In the genomic region with DNA sequence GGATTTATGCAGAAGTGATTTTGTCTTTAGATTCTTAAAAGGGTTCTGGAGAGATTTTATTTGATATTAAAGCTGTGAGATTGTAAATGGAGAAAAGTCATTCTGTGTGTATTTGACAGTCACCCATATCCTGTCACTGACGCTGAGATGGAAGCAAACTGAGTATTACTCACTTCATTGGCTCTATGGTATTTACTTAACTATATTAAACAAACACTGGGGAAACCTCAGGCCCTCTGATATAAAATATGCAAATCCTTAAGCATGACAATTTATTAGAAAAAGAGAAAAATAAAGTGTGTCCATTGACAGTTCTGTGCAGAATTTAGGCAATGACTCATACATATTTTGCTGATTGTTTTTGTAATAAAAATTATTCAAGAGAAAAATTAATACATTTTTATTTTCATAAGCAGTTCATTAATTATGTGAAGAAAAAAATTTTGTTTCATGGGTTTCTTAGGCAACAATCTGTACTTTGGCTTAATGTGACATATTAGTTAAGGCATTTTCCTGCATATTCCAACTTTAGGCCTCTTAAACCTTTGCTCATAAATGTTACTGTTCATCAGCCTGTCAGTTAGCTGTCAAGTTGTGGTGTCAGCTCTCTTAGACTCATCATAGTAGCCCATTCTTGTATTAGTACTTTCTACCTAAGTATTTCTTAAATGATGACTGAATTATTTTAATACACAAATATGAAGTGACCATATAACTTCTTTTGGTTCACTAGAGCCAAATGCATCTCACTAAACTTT, we compare ENCODE assay signal across 16 cellular contexts.
DNase-seq lines count a peak whose midpoint lies in the region; ATAC-seq lines count a peak whose summit lies in the region.
"Had no signal": no experiment of that assay in that cellular context is flagged by ENCODE, and none has a peak within 500 bp of the region (broad histone marks: within the 10 kb centered on the region; RNA-seq: fewer than 3 reads in every experiment).

No MANE protein-coding gene starts in this region.

- DNase-seq in ACHN (peak; percentile 8), HuH-7.5 (ENCODE audit: low spot score) (peak; percentile 9), amniotic stem cell (lab: John Stamatoyannopoulos, UW) (peak; percentile 32), iris pigment epithelial cell (ENCODE audit: low read depth) (peak; percentile 56), GM19240 (ENCODE audit: insufficient read length, low spot score) (no peak), SKM-1 (lab: John Stamatoyannopoulos, UW; ENCODE audit: unreplicated experiment) (no peak), NOMO-1 treated with DMSO at 0.1 percent for 48 hours (lab: John Stamatoyannopoulos, UW; ENCODE audit: unreplicated experiment) (no peak)
- DNase-seq: activated T-cell treated with anti-CD3 and anti-CD28 coated beads, Interleukin-2, amount 50 U/mL, for 4 hours; adrenal gland; DMS153; dorsolateral prefrontal cortex; stimulated activated CD4-positive, alpha-beta T cell treated with anti-CD3 and anti-CD28 coated beads, Interleukin-1b, Interleukin-23, amount 100 ng/mL, for 48 hours; stimulated activated CD8-positive, alpha-beta memory T cell treated with anti-CD3 and anti-CD28 coated beads, Interleukin-4, amount 100 ng/mL, for 48 hours; T-helper 1 cell had no signal

- in situ Hi-C loops in ACHN (cut with HindIII; ENCODE audit: low pct_ligation_motif_present, low pct_unique_long_range_greater_than_20kb, low sequenced_read_pairs), result no loop called here

- no peak for ATAC-seq in HG03139 (IDR thresholded peaks at IDR 0.05; ENCODE audit: unreplicated experiment)
- ATAC-seq: activated T-cell treated with anti-CD3 and anti-CD28 coated beads, Interleukin-2, amount 50 U/mL, for 4 hours; gastroesophageal sphincter had no signal

Comparison
In these comparisons a context has a peak if more than half of its experiments do, and no peak if none do; other contexts are left out.
1. DNase-seq: peak in ACHN (single experiment), HuH-7.5 (single experiment), amniotic stem cell (single experiment) and iris pigment epithelial cell (single experiment); none in GM19240 (single experiment), SKM-1 (single experiment) and NOMO-1 treated with DMSO at 0.1 percent for 48 hours (single experiment).